In genomic region chr10:42785759-42786158, GRCh38 we compare ENCODE assay signal across 22 cellular contexts. TPM values are rescaled to one million over a fixed set of nuclear protein-coding genes. Genes with fewer than 3 reads are reported as not detected.
DNase-seq lines count a peak whose midpoint lies in the region; ATAC-seq, FAIRE-seq and TF ChIP-seq lines count a peak whose summit lies in the region.
"Had no signal": no experiment of that assay in that cellular context is flagged by ENCODE, and none has a peak within 500 bp of the region (broad histone marks: within the 10 kb centered on the region; RNA-seq: fewer than 3 reads in every experiment).

No MANE protein-coding gene starts in this region.

- H3K4me3 Mint-ChIP-seq in nephron, result peak overlapping the region; percentile 2 to 72 (median 50)
- H3K4me3 Mint-ChIP-seq in CD14-positive monocyte, result no peak overlapping the region
- H3K4me3 Mint-ChIP-seq: CD8-positive, alpha-beta T cell; HFFc6 had no signal

- no peaks in the 10 kb centered on the region for H3K9me3 ChIP-seq in HepG2 (ENCODE audit: low read length)
- H3K9me3 ChIP-seq in right lobe of liver, result no peaks in the 10 kb centered on the region
- 0 out of 2 replicates have a peak, but pooled peaks cover 3% of the 10 kb centered on the region for H3K9me3 ChIP-seq in K562 (replicated peaks; ENCODE audit: control insufficient read depth, insufficient read depth, low read depth, low read length)
- H3K9me3 ChIP-seq: A549, Caco-2, HAP-1 had no signal

- TF ChIP-seq CTCF in HepG2 (CRISPR knock-in tag; IDR thresholded peaks at IDR 0.05), result no peak
- TF ChIP-seq CTCF in right lobe of liver (IDR thresholded peaks at IDR 0.05), result no peak
- TF ChIP-seq CTCF in K562 (IDR thresholded peaks at IDR 0.05 in 2 of 3, conservative IDR thresholded peaks at IDR 0.05 in 1 of 3; ENCODE audit: insufficient read depth in 2 of 3, low read depth in 1 of 3, low read length in 3 of 3), result no peak
- TF ChIP-seq CTCF in nephron (IDR thresholded peaks at IDR 0.05; ENCODE audit: unreplicated experiment in 3 of 3), result no peak
- TF ChIP-seq CTCF in CD14-positive monocyte (IDR thresholded peaks at IDR 0.05), result no peak

- H3K4me3 ChIP-seq in HepG2 (replicated peaks in 1 of 3; ENCODE audit: insufficient read depth in 1 of 3, low read depth in 2 of 3, low read length in 3 of 3), result no peak overlapping the region
- no peak overlapping the region for H3K4me3 ChIP-seq in right lobe of liver
- no peak overlapping the region for H3K4me3 ChIP-seq in K562
- H3K4me3 ChIP-seq: A549, HAP-1 had no signal

- POLR2A ChIA-PET in HepG2 (lab: Yijun Ruan, JAX), result no interaction called here
- POLR2A ChIA-PET in K562 (lab: Yijun Ruan, JAX), result no interaction called here

- H3K9me3 Mint-ChIP-seq in nephron (no peaks in the 10 kb centered on the region), CD14-positive monocyte (peaks cover 0 to 4% (median 0%) of the 10 kb centered on the region in 7 donors)
- H3K9me3 Mint-ChIP-seq: CD8-positive, alpha-beta T cell; HFFc6 had no signal

- no TSS peak for BruUV-seq in HepG2 (replicated peaks; lab: Mats Ljungman, UMichigan)
- BruUV-seq in K562 (replicated peaks; lab: Mats Ljungman, UMichigan), result no TSS peak

- peaks cover 21% of the 10 kb centered on the region for H3K4me1 ChIP-seq in HepG2 (ENCODE audit: insufficient read depth, low read length)
- H3K4me1 ChIP-seq in right lobe of liver, result peaks cover 0 to 7% (median 0%) of the 10 kb centered on the region in 4 donors
- peaks cover 0 to 12% of the 10 kb centered on the region in 2 experiments; a peak in 3 of 5 replicates for H3K4me1 ChIP-seq in K562 (replicated peaks in 1 of 2; ENCODE audit: control insufficient read depth in 2 of 2, insufficient read depth in 2 of 2, low read length in 2 of 2)
- H3K4me1 ChIP-seq: Caco-2 had no signal

- intact Hi-C loops in HepG2 (cut with micrococcal nuclease; ENCODE audit: unreplicated experiment), result loop anchor here (2.0 kb wide), 1 partner anchor 21 kb away; no protein-coding TSS in a partner anchor
- intact Hi-C loops in right lobe of liver (cut with DNase I), result loop anchor here in 1 of 2 donors (10.0 kb wide), 1 partner anchor 231 kb away; no protein-coding TSS in a partner anchor
- intact Hi-C loops in K562 (cut with micrococcal nuclease), result no loop called here
- intact Hi-C loops in CD14-positive monocyte (cut with micrococcal nuclease), result loop anchor here in 1 of 2 donors (10.0 kb wide), 1 partner anchor 231 kb away; no protein-coding TSS in a partner anchor

- DNase-seq in HepG2 (ENCODE audit: low spot score), result no peak
- DNase-seq in right lobe of liver, result no peak
- DNase-seq in K562 (ENCODE audit: extremely low read depth in 1 of 4, low spot score in 3 of 4), result no peak
- no peak for DNase-seq in CD14-positive monocyte (ENCODE audit: low spot score)
- no peak for DNase-seq in foreskin melanocyte
- DNase-seq: 8988T; ACHN; C1 segment of cervical spinal cord; Caco-2; CD4-positive, CD25-positive, alpha-beta regulatory T cell; CD8-positive, alpha-beta T cell; DMS153; DND-41; GOT3; HFFc6 had no signal

- H3K27ac Mint-ChIP-seq in nephron (no peak overlapping the region), CD14-positive monocyte (no peak overlapping the region)
- H3K27ac Mint-ChIP-seq: CD4-positive, CD25-positive, alpha-beta regulatory T cell; CD8-positive, alpha-beta T cell; HFFc6 had no signal

- H2AFZ ChIP-seq in HepG2 (ENCODE audit: low read length), result no peak overlapping the region
- no peak overlapping the region for H2AFZ ChIP-seq in K562 (ENCODE audit: low read depth, low read length)

- no peaks in the 10 kb centered on the region for H4K20me1 ChIP-seq in HepG2 (ENCODE audit: insufficient read depth, low read length)
- no peaks in the 10 kb centered on the region for H4K20me1 ChIP-seq in K562 (replicated peaks; ENCODE audit: control insufficient read depth, insufficient read depth, low read length)

- H3K4me2 ChIP-seq in HepG2 (ENCODE audit: low read depth, low read length) (no peak overlapping the region), K562 (ENCODE audit: insufficient read depth, low read length) (no peak overlapping the region)
- H3K4me2 ChIP-seq: A549 had no signal

- TF ChIP-seq RAD21 in HepG2 (CRISPR knock-in tag; IDR thresholded peaks at IDR 0.05) (no peak), K562 (CRISPR knock-in tag; conservative IDR thresholded peaks at IDR 0.05 in 1 of 2, IDR thresholded peaks at IDR 0.05 in 1 of 2) (no peak)

- 96% methylated on average over 5 of the region's 6 CpGs for WGBS in HepG2 (ENCODE audit: low lambda C conversion rate)
- WGBS in right lobe of liver (ENCODE audit: insufficient coverage, low coverage, low lambda C conversion rate, missing lambda C conversion rate), result 89% methylated on average over 6 of the region's 6 CpGs
- 97% methylated on average over 6 of the region's 6 CpGs for WGBS in K562 (ENCODE audit: insufficient coverage, low coverage, missing lambda C conversion rate)

- in situ Hi-C loops in HepG2 (cut with HindIII; ENCODE audit: extremely low pct_ligation_motif_present, low pct_unique_long_range_greater_than_20kb), result no loop called here
- in situ Hi-C loops in K562 (cut with MboI), result no loop called here

- no peaks in the 10 kb centered on the region for H3K27me3 Mint-ChIP-seq in nephron (ENCODE audit: low read depth)
- H3K27me3 Mint-ChIP-seq in CD14-positive monocyte (ENCODE audit: low read depth in 3 of 3), result peaks cover 0 to 3% (median 2%) of the 10 kb centered on the region in 3 donors
- H3K27me3 Mint-ChIP-seq: CD4-positive, CD25-positive, alpha-beta regulatory T cell had no signal

- FAIRE-seq in HepG2 (lab: Jason Lieb, UNC) (no peak), K562 (lab: Jason Lieb, UNC) (no peak)
- FAIRE-seq: A549, G401.6, GM12892, H54 had no signal

- no peaks in the 10 kb centered on the region; a peak in 1 of 5 replicates for H3K27me3 ChIP-seq in HepG2 (ENCODE audit: control insufficient read depth in 1 of 2, insufficient read depth in 2 of 2, low read length in 2 of 2)
- H3K27me3 ChIP-seq in right lobe of liver, result no peaks in the 10 kb centered on the region
- H3K27me3 ChIP-seq in K562 (ENCODE audit: control insufficient read depth in 2 of 2, insufficient read depth in 2 of 2, low read length in 2 of 2), result no peaks in the 10 kb centered on the region

- CTCF ChIA-PET in HepG2 (lab: Yijun Ruan, JAX; ENCODE audit: low intra/inter-chr PET ratio, low total read pairs), result no interaction called here
- CTCF ChIA-PET in K562 (lab: Yijun Ruan, JAX; ENCODE audit: low intra/inter-chr PET ratio), result no interaction called here

- H3K9me1 ChIP-seq in K562 (ENCODE audit: control insufficient read depth, insufficient read depth, low read length), result no peaks in the 10 kb centered on the region

- H3K4me1 Mint-ChIP-seq in nephron (peaks cover 6% of the 10 kb centered on the region), CD14-positive monocyte (peaks cover 13% of the 10 kb centered on the region)

- no peak overlapping the region for H3K9ac ChIP-seq in HepG2 (ENCODE audit: insufficient read depth, low read depth, low read length)
- H3K9ac ChIP-seq in K562 (ENCODE audit: insufficient read depth in 1 of 2, low read depth in 2 of 2, low read length in 2 of 2), result no peak overlapping the region

- H3K79me2 ChIP-seq in HepG2 (ENCODE audit: insufficient read depth, low read length) (peaks cover 17% of the 10 kb centered on the region), K562 (ENCODE audit: control insufficient read depth, insufficient read depth, low read length) (peaks cover 34% of the 10 kb centered on the region)

- H3K36me3 ChIP-seq in HepG2 (replicated peaks in 1 of 2; ENCODE audit: control insufficient read depth in 1 of 2, insufficient read depth in 2 of 2, low read length in 2 of 2) (peaks cover 4 to 43% of the 10 kb centered on the region in 2 experiments), right lobe of liver (peaks cover 14 to 52% (median 20%) of the 10 kb centered on the region in 4 donors), K562 (ENCODE audit: control insufficient read depth, insufficient read depth, low read length) (peaks cover 67% of the 10 kb centered on the region)

- H3K27ac ChIP-seq in HepG2 (ENCODE audit: extremely low read length, insufficient read depth, low read length), result no peak overlapping the region
- no peak overlapping the region for H3K27ac ChIP-seq in right lobe of liver
- no peak overlapping the region for H3K27ac ChIP-seq in K562 (ENCODE audit: extremely low read depth, low read depth, low read length)
- H3K27ac ChIP-seq: A549 had no signal

- ATAC-seq in HepG2, result no peak
- ATAC-seq in right lobe of liver, result no peak
- no peak for ATAC-seq in K562
- no peak for ATAC-seq in HG03095 (IDR thresholded peaks at IDR 0.05; ENCODE audit: unreplicated experiment)
- ATAC-seq: A549; CD8-positive, alpha-beta T cell had no signal

- H3K36me3 Mint-ChIP-seq in nephron (ENCODE audit: low read depth), result peaks cover 39% of the 10 kb centered on the region
- peaks cover 53 to 54% of the 10 kb centered on the region in 2 donors for H3K36me3 Mint-ChIP-seq in CD14-positive monocyte

- TF ChIP-seq POLR2A in HepG2 (IDR thresholded peaks at IDR 0.05; ENCODE audit: insufficient read depth in 1 of 2, low read depth in 2 of 2, low read length in 2 of 2) (no peak), right lobe of liver (IDR thresholded peaks at IDR 0.05) (no peak), K562 (conservative IDR thresholded peaks at IDR 0.05) (no peak)

- no peak for TF ChIP-seq EP300 in HepG2 (IDR thresholded peaks at IDR 0.05; ENCODE audit: low read depth in 2 of 2, low read length in 2 of 2)
- TF ChIP-seq EP300 in HepG2 (CRISPR knock-in tag; IDR thresholded peaks at IDR 0.05; ENCODE audit: borderline replicate concordance), result no peak
- TF ChIP-seq EP300 in K562 (IDR thresholded peaks at IDR 0.05; ENCODE audit: low read length), result no peak

RNA-seq across cellular contexts. Expression of gene BMS1, which starts 3.2 kb away (rescaled TPM):
- 25.2 and 41.1 TPM in 2 replicates for total RNA-seq in HepG2 (2016; rRNA removed; fragmentation: Illumina TruSeq; extraction: Trizol)
- 1.7 and 2.0 TPM in 2 replicates for total RNA-seq in HepG2 (2016; cell fraction: cytosol; rRNA removed; fragmentation: Illumina TruSeq; extraction: Trizol; ENCODE audit: low read depth)
- total RNA-seq in HepG2 (2016; cell fraction: insoluble cytoplasmic fraction; rRNA removed; fragmentation: Illumina TruSeq; extraction: Trizol), result 25.2 and 40.3 TPM in 2 replicates
- 4.9 TPM in 2 replicates for total RNA-seq in HepG2 (2016; cell fraction: membrane; rRNA removed; fragmentation: Illumina TruSeq; extraction: Trizol)
- total RNA-seq in HepG2 (2016; cell fraction: nucleus; rRNA removed; fragmentation: Illumina TruSeq; extraction: Trizol), result 21.4 and 22.2 TPM in 2 replicates
- 3.8 and 3.9 TPM in 2 replicates for polyA plus RNA-seq in HepG2 (2011; rRNA removed)
- 2.2 and 3.1 TPM in 2 replicates for polyA plus RNA-seq in HepG2 (2011; cell fraction: cytosol; rRNA removed)
- polyA plus RNA-seq in HepG2 (2011; cell fraction: nucleus; rRNA removed), result 4.1 and 5.5 TPM in 2 replicates
- 12.4 and 14.5 TPM in 2 replicates for polyA plus RNA-seq in HepG2 (2012)
- polyA plus RNA-seq in HepG2 (2016; cell fraction: cytosol; fragmentation: Illumina TruSeq; extraction: Trizol; ENCODE audit: low read depth), result 0.86 and 0.88 TPM in 2 replicates
- polyA plus RNA-seq in HepG2 (2016; cell fraction: insoluble cytoplasmic fraction; fragmentation: Illumina TruSeq; extraction: Trizol; ENCODE audit: low read depth), result 30.1 and 30.6 TPM in 2 replicates
- 1.6 and 2.0 TPM in 2 replicates for polyA plus RNA-seq in HepG2 (2016; cell fraction: membrane; fragmentation: Illumina TruSeq; extraction: Trizol; ENCODE audit: low read depth)
- polyA plus RNA-seq in HepG2 (2016; cell fraction: nucleus; fragmentation: Illumina TruSeq; extraction: Trizol; ENCODE audit: insufficient read depth, low read depth), result 23.1 and 25.2 TPM in 2 replicates
- polyA minus RNA-seq in HepG2 (2011; rRNA and poly(A)+ RNA removed; ENCODE audit: low replicate concordance), result 3.3 and 6.8 TPM in 2 replicates
- 7.6 TPM in 2 replicates for polyA minus RNA-seq in HepG2 (2011; cell fraction: cytosol; rRNA and poly(A)+ RNA removed)
- 13.9 and 16.9 TPM in 2 replicates for polyA minus RNA-seq in HepG2 (2011; cell fraction: nucleus; rRNA and poly(A)+ RNA removed)
- 1 to 10 TPM; 4.1 to 8.3 (median 5.8) TPM for total RNA-seq in right lobe of liver
- 13.1 and 30.2 TPM in 2 replicates for total RNA-seq in K562 (2011; cell fraction: chromatin; rRNA removed; ENCODE audit: low replicate concordance)
- total RNA-seq in K562 (2011; cell fraction: nucleolus; rRNA removed), result 8.0 and 9.3 TPM in 2 replicates
- total RNA-seq in K562 (2011; cell fraction: nucleoplasm; rRNA removed), result 12.4 and 12.9 TPM in 2 replicates
- total RNA-seq in K562 (2014; rRNA removed), result 36.4 and 37.0 TPM in 2 replicates
- total RNA-seq in K562 (2014; rRNA removed; fragmentation: Illumina TruSeq; extraction: Trizol), result 46.9 and 51.6 TPM in 2 replicates
- total RNA-seq in K562 (2015; rRNA removed; fragmentation: Illumina TruSeq; extraction: Trizol), result 42.8 and 44.9 TPM in 2 replicates
- 26.8 and 32.7 TPM in 2 replicates for total RNA-seq in K562 (2021)
- polyA plus RNA-seq in K562 (2011; rRNA removed), result 9.1 and 13.0 TPM in 2 replicates
- 2.9 and 5.6 TPM in 2 replicates for polyA plus RNA-seq in K562 (2011; cell fraction: cytosol; rRNA removed)
- polyA plus RNA-seq in K562 (2011; cell fraction: nucleus; rRNA removed), result 9.9 and 10.5 TPM in 2 replicates
- 12.8 and 27.5 TPM in 2 replicates for polyA plus RNA-seq in K562 (2012)
- polyA plus RNA-seq in K562 (2014; fragmentation: Illumina TruSeq; extraction: Trizol), result 34.8 and 40.8 TPM in 2 replicates
- polyA plus RNA-seq in K562 (2014; fragmentation: Nextera tagmentation; extraction: Ambion mirVana), result 10 to 100 TPM; 11.1 to 25.7 TPM
- polyA plus RNA-seq in K562 (2014; rRNA removed), result 27.1 and 30.5 TPM in 2 replicates
- polyA minus RNA-seq in K562 (2011; rRNA and poly(A)+ RNA removed), result 30.2 and 32.3 TPM in 2 replicates
- 13.2 and 14.9 TPM in 2 replicates for polyA minus RNA-seq in K562 (2011; cell fraction: cytosol; rRNA and poly(A)+ RNA removed)
- polyA minus RNA-seq in K562 (2011; cell fraction: nucleus; rRNA and poly(A)+ RNA removed), result 9.0 and 19.2 TPM in 2 replicates
- 1 to 10 TPM; 2.9 to 4.6 TPM for polyA plus RNA-seq in CD14-positive monocyte

Comparison
In these comparisons a context has a peak if more than half of its experiments do, and no peak if none do; other contexts are left out.
1. H3K4me3 Mint-ChIP-seq: peak in nephron (3 of 3); none in CD14-positive monocyte (0 of 2).
2. Of the 241 proteins assayed by ChIP-seq in both HepG2 and K562: peak only in HepG2: none; only in K562: none; in both: CEBPB; in neither: 240.